In genomic region chr3:130893240-130894129, GRCh38 we compare ENCODE assay signal across 1 cellular context.
TF ChIP-seq lines count a peak whose summit lies in the region.

A gene with protein sequence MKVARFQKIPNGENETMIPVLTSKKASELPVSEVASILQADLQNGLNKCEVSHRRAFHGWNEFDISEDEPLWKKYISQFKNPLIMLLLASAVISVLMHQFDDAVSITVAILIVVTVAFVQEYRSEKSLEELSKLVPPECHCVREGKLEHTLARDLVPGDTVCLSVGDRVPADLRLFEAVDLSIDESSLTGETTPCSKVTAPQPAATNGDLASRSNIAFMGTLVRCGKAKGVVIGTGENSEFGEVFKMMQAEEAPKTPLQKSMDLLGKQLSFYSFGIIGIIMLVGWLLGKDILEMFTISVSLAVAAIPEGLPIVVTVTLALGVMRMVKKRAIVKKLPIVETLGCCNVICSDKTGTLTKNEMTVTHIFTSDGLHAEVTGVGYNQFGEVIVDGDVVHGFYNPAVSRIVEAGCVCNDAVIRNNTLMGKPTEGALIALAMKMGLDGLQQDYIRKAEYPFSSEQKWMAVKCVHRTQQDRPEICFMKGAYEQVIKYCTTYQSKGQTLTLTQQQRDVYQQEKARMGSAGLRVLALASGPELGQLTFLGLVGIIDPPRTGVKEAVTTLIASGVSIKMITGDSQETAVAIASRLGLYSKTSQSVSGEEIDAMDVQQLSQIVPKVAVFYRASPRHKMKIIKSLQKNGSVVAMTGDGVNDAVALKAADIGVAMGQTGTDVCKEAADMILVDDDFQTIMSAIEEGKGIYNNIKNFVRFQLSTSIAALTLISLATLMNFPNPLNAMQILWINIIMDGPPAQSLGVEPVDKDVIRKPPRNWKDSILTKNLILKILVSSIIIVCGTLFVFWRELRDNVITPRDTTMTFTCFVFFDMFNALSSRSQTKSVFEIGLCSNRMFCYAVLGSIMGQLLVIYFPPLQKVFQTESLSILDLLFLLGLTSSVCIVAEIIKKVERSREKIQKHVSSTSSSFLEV (plus strand): TSS chr3:130894084. CDS start chr3:130894770, 686 bp downstream.

TF ChIP-seq in IMR-90, 13 proteins besides CTCF, POLR2A, EP300 and RAD21 (continued from another document):
- TF ChIP-seq, protein P1, sequence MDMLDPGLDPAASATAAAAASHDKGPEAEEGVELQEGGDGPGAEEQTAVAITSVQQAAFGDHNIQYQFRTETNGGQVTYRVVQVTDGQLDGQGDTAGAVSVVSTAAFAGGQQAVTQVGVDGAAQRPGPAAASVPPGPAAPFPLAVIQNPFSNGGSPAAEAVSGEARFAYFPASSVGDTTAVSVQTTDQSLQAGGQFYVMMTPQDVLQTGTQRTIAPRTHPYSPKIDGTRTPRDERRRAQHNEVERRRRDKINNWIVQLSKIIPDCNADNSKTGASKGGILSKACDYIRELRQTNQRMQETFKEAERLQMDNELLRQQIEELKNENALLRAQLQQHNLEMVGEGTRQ (IDR thresholded peaks at IDR 0.05; ENCODE audit: low read depth, low read length) = no peak
- TF ChIP-seq CEBPB (IDR thresholded peaks at IDR 0.05; ENCODE audit: low read depth, low read length) (no peak), MXI1 (IDR thresholded peaks at IDR 0.05; ENCODE audit: borderline replicate concordance, low read depth, low read length) (peak; percentile 59; the same call in 1 of the 2 replicates), MAZ (IDR thresholded peaks at IDR 0.05; ENCODE audit: borderline replicate concordance, low read depth, low read length) (peak; percentile 78; the same call in 1 of the 2 replicates), RCOR1 (IDR thresholded peaks at IDR 0.05; ENCODE audit: insufficient replicate concordance, low read length) (no peak), FOS (IDR thresholded peaks at IDR 0.05; ENCODE audit: low read depth, low read length) (no peak)
- TF ChIP-seq, protein P2, sequence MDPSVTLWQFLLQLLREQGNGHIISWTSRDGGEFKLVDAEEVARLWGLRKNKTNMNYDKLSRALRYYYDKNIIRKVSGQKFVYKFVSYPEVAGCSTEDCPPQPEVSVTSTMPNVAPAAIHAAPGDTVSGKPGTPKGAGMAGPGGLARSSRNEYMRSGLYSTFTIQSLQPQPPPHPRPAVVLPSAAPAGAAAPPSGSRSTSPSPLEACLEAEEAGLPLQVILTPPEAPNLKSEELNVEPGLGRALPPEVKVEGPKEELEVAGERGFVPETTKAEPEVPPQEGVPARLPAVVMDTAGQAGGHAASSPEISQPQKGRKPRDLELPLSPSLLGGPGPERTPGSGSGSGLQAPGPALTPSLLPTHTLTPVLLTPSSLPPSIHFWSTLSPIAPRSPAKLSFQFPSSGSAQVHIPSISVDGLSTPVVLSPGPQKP (IDR thresholded peaks at IDR 0.05; ENCODE audit: borderline replicate concordance, low read depth, low read length) = no peak
